ENCODE assay signal across 13 cellular contexts in genomic region chr9:129839324-129840023, GRCh38. TPM values are rescaled to one million over a fixed set of nuclear protein-coding genes. Genes with fewer than 3 reads are reported as not detected.
DNase-seq lines count a peak whose midpoint lies in the region; ATAC-seq and TF ChIP-seq lines count a peak whose summit lies in the region.
"Had no signal": no experiment of that assay in that cellular context is flagged by ENCODE, and none has a peak within 500 bp of the region (broad histone marks: within the 10 kb centered on the region; RNA-seq: fewer than 3 reads in every experiment).

No MANE protein-coding gene starts in this region.

- no peaks in the 10 kb centered on the region for H3K36me3 Mint-ChIP-seq in natural killer cell treated with Interleukin-12 subunit alpha and Interleukin-12 subunit beta and Interleukin-15 and Interleukin-18, amount 100 ng/mL, for 72 hours
- no peaks in the 10 kb centered on the region for H3K36me3 Mint-ChIP-seq in natural killer cell
- H3K36me3 Mint-ChIP-seq in chondrocyte (ENCODE audit: low read depth): no peaks in the 10 kb centered on the region

- peak overlapping the region; percentile 48 for H3K27ac ChIP-seq in thymus (ENCODE audit: low read depth)
- H3K27ac ChIP-seq: ovary had no signal

- peaks cover 31 to 34% of the 10 kb centered on the region in 2 donors for H3K4me1 Mint-ChIP-seq in natural killer cell treated with Interleukin-12 subunit alpha and Interleukin-12 subunit beta and Interleukin-15 and Interleukin-18, amount 100 ng/mL, for 72 hours (ENCODE audit: low read depth in 2 of 2)
- H3K4me1 Mint-ChIP-seq in natural killer cell: peaks cover 40 to 47% of the 10 kb centered on the region in 2 donors
- H3K4me1 Mint-ChIP-seq in chondrocyte (ENCODE audit: low read depth): peaks cover 40% of the 10 kb centered on the region

- no peaks in the 10 kb centered on the region for H3K27me3 ChIP-seq in thymus (ENCODE audit: control insufficient read depth, insufficient read depth)
- H3K27me3 ChIP-seq: ovary had no signal

- no peak overlapping the region for H3K4me3 Mint-ChIP-seq in natural killer cell treated with Interleukin-12 subunit alpha and Interleukin-12 subunit beta and Interleukin-15 and Interleukin-18, amount 100 ng/mL, for 72 hours
- no peak overlapping the region for H3K4me3 Mint-ChIP-seq in natural killer cell
- H3K4me3 Mint-ChIP-seq in chondrocyte (ENCODE audit: unreplicated experiment): peak overlapping the region; percentile 33

- no peaks in the 10 kb centered on the region for H3K9me3 Mint-ChIP-seq in natural killer cell treated with Interleukin-12 subunit alpha and Interleukin-12 subunit beta and Interleukin-15 and Interleukin-18, amount 100 ng/mL, for 72 hours
- H3K9me3 Mint-ChIP-seq in natural killer cell (no peaks in the 10 kb centered on the region), chondrocyte (ENCODE audit: low read depth) (no peaks in the 10 kb centered on the region)

- no peaks in the 10 kb centered on the region for H3K9me3 ChIP-seq in thymus (ENCODE audit: control insufficient read depth)
- H3K9me3 ChIP-seq: Caco-2, ovary had no signal

- peak overlapping the region; percentile 55 to 78 for H3K27ac Mint-ChIP-seq in natural killer cell treated with Interleukin-12 subunit alpha and Interleukin-12 subunit beta and Interleukin-15 and Interleukin-18, amount 100 ng/mL, for 72 hours
- H3K27ac Mint-ChIP-seq in natural killer cell (peak overlapping the region in 1 of 2 donors; percentile 44), chondrocyte (ENCODE audit: unreplicated experiment) (peak overlapping the region; percentile 88)

- no peak for DNase-seq in natural killer cell treated with Interleukin-12 subunit alpha and Interleukin-12 subunit beta and Interleukin-15 and Interleukin-18, amount 100 ng/mL, for 72 hours (ENCODE audit: low spot score)
- no peak for DNase-seq in natural killer cell
- DNase-seq in NCI-H2029 treated with DMSO at 0.1 percent for 48 hours (lab: John Stamatoyannopoulos, UW): peak; percentile 51
- DNase-seq in chondrocyte (ENCODE audit: low spot score): no peak
- DNase-seq in NOMO-1 (lab: John Stamatoyannopoulos, UW; ENCODE audit: unreplicated experiment in 2 of 2): no peak
- DNase-seq: Caco-2, hippocampal formation, NCI-H1694, ovary, SW 1271 had no signal

- peaks cover 7% of the 10 kb centered on the region for H3K36me3 ChIP-seq in thymus (ENCODE audit: control insufficient read depth, insufficient read depth)
- H3K36me3 ChIP-seq: ovary had no signal

- intact Hi-C loops in natural killer cell (cut with micrococcal nuclease): no loop called here

- no peak for TF ChIP-seq CTCF in natural killer cell (IDR thresholded peaks at IDR 0.05)
- no peak for TF ChIP-seq CTCF in chondrocyte (IDR thresholded peaks at IDR 0.05)

- no peaks in the 10 kb centered on the region for H3K27me3 Mint-ChIP-seq in natural killer cell treated with Interleukin-12 subunit alpha and Interleukin-12 subunit beta and Interleukin-15 and Interleukin-18, amount 100 ng/mL, for 72 hours
- H3K27me3 Mint-ChIP-seq in natural killer cell (ENCODE audit: low read depth in 2 of 2) (no peaks in the 10 kb centered on the region), chondrocyte (ENCODE audit: low read depth) (no peaks in the 10 kb centered on the region)

- WGBS in thymus: 87% methylated on average over 10 of the region's 10 CpGs

- H3K4me3 ChIP-seq in thymus (ENCODE audit: low read length): no peak overlapping the region
- H3K4me3 ChIP-seq: ovary had no signal

- peaks cover 32% of the 10 kb centered on the region for H3K4me1 ChIP-seq in thymus (ENCODE audit: control insufficient read depth, insufficient read depth, low read length)
- H3K4me1 ChIP-seq: Caco-2 had no signal

- ATAC-seq in natural killer cell treated with Interleukin-12 subunit alpha and Interleukin-12 subunit beta and Interleukin-15 and Interleukin-18, amount 100 ng/mL, for 72 hours: no peak
- ATAC-seq in natural killer cell: no peak
- no peak for ATAC-seq in HG02981 (IDR thresholded peaks at IDR 0.05; ENCODE audit: unreplicated experiment)
- no peak for ATAC-seq in HG03280 (IDR thresholded peaks at IDR 0.05; ENCODE audit: unreplicated experiment)

RNA-seq across cellular contexts. Expression of gene USP20, which starts 4.2 kb away (rescaled TPM):
- total RNA-seq in natural killer cell treated with Interleukin-12 subunit alpha and Interleukin-12 subunit beta and Interleukin-15 and Interleukin-18, amount 100 ng/mL, for 72 hours: 10 to 100 TPM; 34.7 to 44.3 TPM
- total RNA-seq in natural killer cell: 10 to 100 TPM; 66.8 to 86.1 (median 80.3) TPM
- 21.3 to 29.6 TPM (median 23.9 TPM) in 3 replicates for total RNA-seq in chondrocyte
- 175 TPM for polyA plus RNA-seq in thymus

RNA-seq across cellular contexts. Expression of gene C9orf78, which starts 4.4 kb away (rescaled TPM):
- total RNA-seq in natural killer cell treated with Interleukin-12 subunit alpha and Interleukin-12 subunit beta and Interleukin-15 and Interleukin-18, amount 100 ng/mL, for 72 hours: 10 to 100 TPM; 39.8 to 65.3 TPM
- total RNA-seq in natural killer cell (10 to 100 TPM; 93.7 to 97.9 (median 97.6) TPM), chondrocyte (37.3 to 45.7 TPM (median 37.7 TPM) in 3 replicates)
- polyA plus RNA-seq in thymus: 95.0 TPM

RNA-seq across cellular contexts. Expression of gene TOR1A, which starts 15.5 kb away (rescaled TPM):
- total RNA-seq in natural killer cell treated with Interleukin-12 subunit alpha and Interleukin-12 subunit beta and Interleukin-15 and Interleukin-18, amount 100 ng/mL, for 72 hours: 10 to 100 TPM; 53.5 to 54.7 TPM
- 10 to 100 TPM; 26.1 to 36.4 (median 34.8) TPM for total RNA-seq in natural killer cell
- 45.3 to 54.3 TPM (median 47.4 TPM) in 3 replicates for total RNA-seq in chondrocyte
- polyA plus RNA-seq in thymus: 30.0 TPM

RNA-seq across cellular contexts. Expression of gene TOR1B, which starts 36.5 kb away (rescaled TPM):
- 10 to 100 TPM; 23.0 to 24.5 TPM for total RNA-seq in natural killer cell treated with Interleukin-12 subunit alpha and Interleukin-12 subunit beta and Interleukin-15 and Interleukin-18, amount 100 ng/mL, for 72 hours
- 10 to 100 TPM; 20.2 to 30.5 (median 23.9) TPM for total RNA-seq in natural killer cell
- total RNA-seq in chondrocyte: 39.4 to 44.2 TPM (median 39.8 TPM) in 3 replicates
- polyA plus RNA-seq in thymus: 17.9 TPM
